7 cellular contexts compared by ENCODE assay signal in genomic region chr4:177692907-177693306, GRCh38.
"Had no signal": no experiment of that assay in that cellular context is flagged by ENCODE, and none has a peak within 500 bp of the region (broad histone marks: within the 10 kb centered on the region; RNA-seq: fewer than 3 reads in every experiment).

No MANE protein-coding gene starts in this region.

- H3K4me3 Mint-ChIP-seq: GM23338, H9 had no signal

- ATAC-seq: GM23338 had no signal

- H2AFZ ChIP-seq: GM23338 had no signal

- H3K27ac Mint-ChIP-seq: GM23338 had no signal

- H3K4me2 ChIP-seq: GM23338, KMS-11 had no signal

- H3K9ac ChIP-seq: KMS-11 had no signal

- FAIRE-seq: H1, H54 had no signal

- H3K9me3 Mint-ChIP-seq: GM23338, H9 had no signal

- DNase-seq: H9, HCEC 1CT, KBM-7 had no signal

- H3K4me3 ChIP-seq: GM23338 had no signal

- H3K27ac ChIP-seq: KMS-11 had no signal
